In the genomic region with DNA sequence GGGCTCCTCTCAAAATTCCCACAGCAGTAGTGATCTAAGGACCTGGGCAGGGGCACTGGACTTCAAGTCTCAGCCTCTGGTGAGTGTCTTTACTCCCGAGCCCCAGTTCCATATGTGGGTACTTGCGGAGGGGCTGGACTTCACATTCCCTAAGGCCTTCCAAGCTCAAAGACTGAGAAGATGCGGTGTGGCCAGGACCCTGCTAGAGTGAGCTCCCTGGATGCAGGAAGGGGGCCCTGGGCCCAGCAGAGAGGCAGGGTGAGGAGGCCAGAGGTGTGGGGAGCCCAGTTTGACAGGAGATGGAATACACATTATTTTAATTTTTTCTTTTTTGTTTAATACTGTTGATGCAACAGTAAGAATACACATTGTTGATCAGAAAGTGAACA, we compare ENCODE assay signal across 15 cellular contexts.
"Had no signal": no experiment of that assay in that cellular context is flagged by ENCODE, and none has a peak within 500 bp of the region (broad histone marks: within the 10 kb centered on the region; RNA-seq: fewer than 3 reads in every experiment).

No MANE protein-coding gene starts in this region.

- ATAC-seq: left cardiac atrium had no signal

- DNase-seq: activated CD4-positive, alpha-beta T cell treated with anti-CD3 and anti-CD28 coated beads for 1 hour; anterior cingulate cortex; dermis blood vessel endothelial cell; erythroblast; left cardiac atrium; ovary; stimulated activated CD4-positive, alpha-beta T cell treated with anti-CD3 and anti-CD28 coated beads, Interleukin-4, amount 100 ng/mL, for 1 hour; stimulated activated CD8-positive, alpha-beta memory T cell treated with anti-CD3 and anti-CD28 coated beads, Interleukin-4, amount 100 ng/mL, for 48 hours had no signal

- H3K27me3 Mint-ChIP-seq: activated naive CD8-positive, alpha-beta T cell; stimulated activated naive CD8-positive, alpha-beta T cell treated with anti-CD3 and anti-CD28 coated beads, Interleukin-15, Interleukin-2, amounts not matched to agents 100 ng/mL and 50 ng/mL, for 24 hours had no signal

- H3K9me3 ChIP-seq: ovary had no signal

- H3K36me3 Mint-ChIP-seq: activated naive CD8-positive, alpha-beta T cell had no signal

- H3K27me3 ChIP-seq: hepatocyte, ovary had no signal

- H3K4me3 Mint-ChIP-seq: activated CD4-positive, alpha-beta memory T cell treated with anti-CD3 and anti-CD28 coated beads, Interleukin-2, amount 10 ng/mL, durations not matched to agents 7 days and 5 days; activated naive CD8-positive, alpha-beta T cell; nephron; stimulated activated naive CD8-positive, alpha-beta T cell treated with anti-CD3 and anti-CD28 coated beads, Interleukin-15, Interleukin-2, amounts not matched to agents 100 ng/mL and 50 ng/mL, for 24 hours; T-helper 2 cell treated with Interferon-gamma antibody and Interleukin-4, amounts not matched to agents 5 μg/mL and 100 μg/mL, for 36 hours had no signal

- H3K4me3 ChIP-seq: hepatocyte, lung, ovary had no signal

- H3K36me3 ChIP-seq: ovary had no signal

- H3K27ac ChIP-seq: hepatocyte, ovary had no signal

- H3K27ac Mint-ChIP-seq: activated CD4-positive, alpha-beta memory T cell treated with anti-CD3 and anti-CD28 coated beads, Interleukin-2, amount 10 ng/mL, durations not matched to agents 7 days and 5 days; activated naive CD8-positive, alpha-beta T cell; stimulated activated naive CD8-positive, alpha-beta T cell treated with anti-CD3 and anti-CD28 coated beads, Interleukin-15, Interleukin-2, amounts not matched to agents 100 ng/mL and 50 ng/mL, for 24 hours; T-helper 2 cell treated with Interferon-gamma antibody and Interleukin-4, amounts not matched to agents 5 μg/mL and 100 μg/mL, for 36 hours had no signal

- H3K9me3 Mint-ChIP-seq: activated CD4-positive, alpha-beta memory T cell treated with anti-CD3 and anti-CD28 coated beads, Interleukin-2, amount 10 ng/mL, durations not matched to agents 7 days and 5 days; nephron; stimulated activated naive CD8-positive, alpha-beta T cell treated with anti-CD3 and anti-CD28 coated beads, Interleukin-15, Interleukin-2, amounts not matched to agents 100 ng/mL and 50 ng/mL, for 24 hours; T-helper 2 cell treated with Interferon-gamma antibody and Interleukin-4, amounts not matched to agents 5 μg/mL and 100 μg/mL, for 36 hours had no signal
